Comparison of ENCODE assay signal across 27 cellular contexts in the genomic region with DNA sequence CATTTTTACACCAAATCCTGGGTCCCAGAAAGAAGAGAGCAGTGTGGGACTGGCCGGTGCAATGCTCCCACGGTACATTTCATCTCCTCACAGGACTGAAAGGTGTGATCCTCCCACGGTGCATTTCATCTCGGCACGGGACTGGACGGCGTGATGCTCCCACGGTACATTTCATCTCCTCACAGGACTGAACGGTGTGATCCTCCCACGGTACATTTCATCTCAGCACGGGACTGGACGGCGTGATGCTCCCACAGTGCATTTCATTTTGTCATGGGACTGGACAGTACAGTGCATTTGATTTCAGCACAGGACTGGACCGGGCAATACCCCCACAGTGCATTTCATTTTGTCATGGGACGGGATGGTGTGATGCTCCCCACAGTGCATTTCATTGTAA. TPM values are rescaled to one million over a fixed set of nuclear protein-coding genes. Genes with fewer than 3 reads are reported as not detected.
A peak's percentile ranks its signal among the peaks of the same experiment; 100 is the strongest.
DNase-seq lines count a peak whose midpoint lies in the region; ATAC-seq, FAIRE-seq and TF ChIP-seq lines count a peak whose summit lies in the region.
"Had no signal": no experiment of that assay in that cellular context is flagged by ENCODE, and none has a peak within 500 bp of the region (broad histone marks: within the 10 kb centered on the region; RNA-seq: fewer than 3 reads in every experiment).

No MANE protein-coding gene starts in this region.

- H3K9ac ChIP-seq in HUES48 (ENCODE audit: low read depth, low read length) (no peak overlapping the region), K562 (ENCODE audit: insufficient read depth in 1 of 2, low read depth in 2 of 2, low read length in 2 of 2) (no peak overlapping the region)
- H3K9ac ChIP-seq: KMS-11 had no signal

- TF ChIP-seq CTCF in A549 (IDR thresholded peaks at IDR 0.05) (no peak), K562 (IDR thresholded peaks at IDR 0.05 in 2 of 3, conservative IDR thresholded peaks at IDR 0.05 in 1 of 3; ENCODE audit: insufficient read depth in 2 of 3, low read depth in 1 of 3, low read length in 3 of 3) (no peak), nephron (IDR thresholded peaks at IDR 0.05; ENCODE audit: unreplicated experiment in 3 of 3) (no peak)

- H3K36me3 Mint-ChIP-seq in nephron (ENCODE audit: low read depth): no peaks in the 10 kb centered on the region

- FAIRE-seq in A549 (lab: Jason Lieb, UNC) (no peak), K562 (lab: Jason Lieb, UNC) (no peak)

- 93% methylated on average over 15 of the region's 15 CpGs for WGBS in A549 (ENCODE audit: missing lambda C conversion rate)
- 14% methylated on average over 15 of the region's 15 CpGs for WGBS in K562 (ENCODE audit: insufficient coverage, low coverage, missing lambda C conversion rate)

- no peaks in the 10 kb centered on the region for H3K27me3 Mint-ChIP-seq in nephron (ENCODE audit: low read depth)

- no TSS peak for BruUV-seq in K562 (replicated peaks; lab: Mats Ljungman, UMichigan)

- in situ Hi-C loops in K562 (cut with MboI): no loop called here

- intact Hi-C loops in K562 (cut with micrococcal nuclease): no loop called here

- H3K4me3 ChIP-seq in A549 (no peak overlapping the region), HUES48 (ENCODE audit: low read depth, low read length) (no peak overlapping the region), K562 (no peak overlapping the region)
- H3K4me3 ChIP-seq: HAP-1, SK-N-MC had no signal

- CTCF ChIA-PET in A549 (lab: Yijun Ruan, JAX): interaction anchor here (0.6 to 1.0 kb wide), 4 partner anchors 10 to 146 kb away, joined by 3 read pairs; a partner anchor contains a TSS
- CTCF ChIA-PET in K562 (lab: Yijun Ruan, JAX; ENCODE audit: low intra/inter-chr PET ratio): no interaction called here

- DNase-seq in A549 (ENCODE audit: low read depth in 1 of 2, low spot score in 1 of 2) (no peak), K562 (ENCODE audit: extremely low read depth in 1 of 4, low spot score in 3 of 4) (no peak), iPS-NIHi11 (ENCODE audit: low spot score) (no peak), activated T-cell treated with anti-CD3 and anti-CD28 coated beads for 4 hours (no peak), SKM-1 treated with dmso at 0.1 percent for 144 hours (lab: John Stamatoyannopoulos, UW; ENCODE audit: unreplicated experiment) (no peak)
- DNase-seq: 8988T, AML-193, EL, GF-D8, MV-4-11, NCI-H1105 treated with DMSO at 0.1 percent for 48 hours, NCI-H1694, NCI-H2081, NCI-H2171, NCI-H446, NCI-H526, PC-3, RPMI8226, SHP77 had no signal

- ATAC-seq in A549 (peak; percentile 41 to 55; a peak in 4 of 6 replicates), K562 (no peak; the same call in 1 of the 3 replicates), GM21528 (IDR thresholded peaks at IDR 0.05; ENCODE audit: low FRiP score, unreplicated experiment) (no peak)
- ATAC-seq: PC-3 had no signal

- TF ChIP-seq POLR2A in A549 (IDR thresholded peaks at IDR 0.05; ENCODE audit: low read length) (no peak), K562 (conservative IDR thresholded peaks at IDR 0.05) (no peak)

- no peaks in the 10 kb centered on the region for H4K20me1 ChIP-seq in K562 (replicated peaks; ENCODE audit: control insufficient read depth, insufficient read depth, low read length)

- peak overlapping the region in 2 of 3 experiments; percentile 12 to 24 for H3K27ac Mint-ChIP-seq in nephron
- H3K27ac Mint-ChIP-seq: CD14-positive monocyte had no signal

- H3K4me1 Mint-ChIP-seq in nephron: peaks cover 20% of the 10 kb centered on the region
- H3K4me1 Mint-ChIP-seq: CD14-positive monocyte had no signal

- TF ChIP-seq EP300 in A549 (IDR thresholded peaks at IDR 0.05) (no peak), K562 (IDR thresholded peaks at IDR 0.05; ENCODE audit: low read length) (no peak)

- no peak overlapping the region for H3K4me3 Mint-ChIP-seq in nephron

- POLR2A ChIA-PET in A549 (lab: Yijun Ruan, JAX): interaction anchor here (0.5 kb wide), 1 partner anchor 132 kb away, joined by 4 read pairs; no protein-coding TSS in a partner anchor
- POLR2A ChIA-PET in K562 (lab: Yijun Ruan, JAX): interaction anchor here (0.7 to 1.3 kb wide), 2 partner anchors 14 to 295 kb away, joined by 3 to 4 read pairs; no protein-coding TSS in a partner anchor

- H3K79me2 ChIP-seq in K562 (ENCODE audit: control insufficient read depth, insufficient read depth, low read length): no peaks in the 10 kb centered on the region

- peak overlapping the region; percentile 40 for H2AFZ ChIP-seq in K562 (ENCODE audit: low read depth, low read length)

- H3K36me3 ChIP-seq in HUES48 (ENCODE audit: control insufficient read depth, insufficient read depth, low read length): no peaks in the 10 kb centered on the region
- H3K36me3 ChIP-seq in K562 (ENCODE audit: control insufficient read depth, insufficient read depth, low read length): no peaks in the 10 kb centered on the region
- H3K36me3 ChIP-seq: HAP-1 had no signal

- TF ChIP-seq RAD21 in A549 (conservative IDR thresholded peaks at IDR 0.05 in 1 of 2, IDR thresholded peaks at IDR 0.05 in 1 of 2) (no peak), K562 (CRISPR knock-in tag; conservative IDR thresholded peaks at IDR 0.05 in 1 of 2, IDR thresholded peaks at IDR 0.05 in 1 of 2) (no peak)

- peaks cover 2% of the 10 kb centered on the region; the same call in 1 of the 2 replicates for H3K27me3 ChIP-seq in HUES48 (ENCODE audit: control insufficient read depth, insufficient read depth, low read length)
- H3K27me3 ChIP-seq in K562 (ENCODE audit: control insufficient read depth in 2 of 2, insufficient read depth in 2 of 2, low read length in 2 of 2): peaks cover 16 to 19% of the 10 kb centered on the region in 2 experiments

- H3K4me1 ChIP-seq in A549 (no peaks in the 10 kb centered on the region), HUES48 (ENCODE audit: control insufficient read depth, insufficient read depth, low read length) (peaks cover 21% of the 10 kb centered on the region), K562 (replicated peaks in 1 of 2; ENCODE audit: control insufficient read depth in 2 of 2, insufficient read depth in 2 of 2, low read length in 2 of 2) (no peaks in the 10 kb centered on the region; a peak in 1 of 5 replicates)

- peaks cover 6% of the 10 kb centered on the region for H3K9me3 Mint-ChIP-seq in nephron

- H3K4me2 ChIP-seq in A549: no peak overlapping the region
- H3K4me2 ChIP-seq in K562 (ENCODE audit: insufficient read depth, low read length): no peak overlapping the region
- H3K4me2 ChIP-seq: KMS-11 had no signal

- H3K9me3 ChIP-seq in A549 (no peaks in the 10 kb centered on the region), HUES48 (ENCODE audit: control insufficient read depth, insufficient read depth, low read length) (peaks cover 11% of the 10 kb centered on the region), K562 (replicated peaks; ENCODE audit: control insufficient read depth, insufficient read depth, low read depth, low read length) (peaks cover 3% of the 10 kb centered on the region; the same call in 1 of the 2 replicates)

- no peak overlapping the region for H3K27ac ChIP-seq in A549
- peak overlapping the region; percentile 48 for H3K27ac ChIP-seq in HUES48 (ENCODE audit: low read depth, low read length)
- no peak overlapping the region; the same call in 2 of the 3 replicates for H3K27ac ChIP-seq in K562 (ENCODE audit: extremely low read depth, low read depth, low read length)
- H3K27ac ChIP-seq: KMS-11, SK-N-MC had no signal

- no peaks in the 10 kb centered on the region for H3K9me1 ChIP-seq in K562 (ENCODE audit: control insufficient read depth, insufficient read depth, low read length)

RNA-seq across cellular contexts. Expression of a gene that starts 9.8 kb away (rescaled TPM):
- polyA plus RNA-seq in A549 (2011; rRNA removed) (0.11 and 0.18 TPM in 2 replicates), A549 (2017; fragmentation: RNase III; extraction: RNeasy Plus Mini Kit Qiagen cat#74134 plus additional on column Dnase treatment) (0.08 to 0.26 TPM (median 0.17 TPM) in 3 replicates), K562 (2011; rRNA removed) (not detected in 2 replicates), K562 (2014; fragmentation: Illumina TruSeq; extraction: Trizol) (not detected in 2 replicates), K562 (2014; fragmentation: Nextera tagmentation; extraction: Ambion mirVana) (not detected), K562 (2014; rRNA removed) (not detected in 2 replicates)
- polyA plus RNA-seq in A549 (2012; cell fraction: cytosol; rRNA removed): 0.12 and 0.18 TPM in 2 replicates
- 0.66 and 0.71 TPM in 2 replicates for polyA plus RNA-seq in A549 (2012; cell fraction: nucleus; rRNA removed)
- 0.15 and 0.17 TPM in 2 replicates for polyA minus RNA-seq in A549 (2011; rRNA and poly(A)+ RNA removed)
- not detected in 2 replicates for total RNA-seq in K562 (2011; cell fraction: chromatin; rRNA removed; ENCODE audit: low replicate concordance)
- not detected in 2 replicates for total RNA-seq in K562 (2011; cell fraction: nucleolus; rRNA removed)
- total RNA-seq in K562 (2011; cell fraction: nucleoplasm; rRNA removed): not detected in 2 replicates
- total RNA-seq in K562 (2014; rRNA removed) (not detected in 2 replicates), K562 (2014; rRNA removed; fragmentation: Illumina TruSeq; extraction: Trizol) (not detected in 2 replicates), K562 (2015; rRNA removed; fragmentation: Illumina TruSeq; extraction: Trizol) (not detected in 2 replicates), K562 (2021) (not detected in 2 replicates)
- not detected in 2 replicates for polyA plus RNA-seq in K562 (2011; cell fraction: cytosol; rRNA removed)
- not detected in 2 replicates for polyA plus RNA-seq in K562 (2011; cell fraction: nucleus; rRNA removed)
- 0.05 and 0.24 TPM in 2 replicates for polyA plus RNA-seq in K562 (2012)
- polyA minus RNA-seq in K562 (2011; rRNA and poly(A)+ RNA removed): not detected in 2 replicates
- 3.2 TPM in 1 of 2 replicates, not detected in the other for polyA minus RNA-seq in K562 (2011; cell fraction: cytosol; rRNA and poly(A)+ RNA removed)
- polyA minus RNA-seq in K562 (2011; cell fraction: nucleus; rRNA and poly(A)+ RNA removed): not detected in 2 replicates
- polyA plus RNA-seq: AG04450 had no signal

RNA-seq across cellular contexts. Expression of a gene that starts 13.1 kb away (rescaled TPM):
- polyA plus RNA-seq in A549 (2011; rRNA removed): 181 and 201 TPM in 2 replicates
- 517 and 750 TPM in 2 replicates for polyA plus RNA-seq in A549 (2012; cell fraction: cytosol; rRNA removed)
- polyA plus RNA-seq in A549 (2012; cell fraction: nucleus; rRNA removed): 1,131 and 1,135 TPM in 2 replicates
- polyA plus RNA-seq in A549 (2017; fragmentation: RNase III; extraction: RNeasy Plus Mini Kit Qiagen cat#74134 plus additional on column Dnase treatment): 180 to 196 TPM (median 189 TPM) in 3 replicates
- 107 and 110 TPM in 2 replicates for polyA minus RNA-seq in A549 (2011; rRNA and poly(A)+ RNA removed)
- total RNA-seq in K562 (2011; cell fraction: chromatin; rRNA removed; ENCODE audit: low replicate concordance): 97.7 and 109 TPM in 2 replicates
- 60.3 and 71.7 TPM in 2 replicates for total RNA-seq in K562 (2011; cell fraction: nucleolus; rRNA removed)
- 81.0 and 81.6 TPM in 2 replicates for total RNA-seq in K562 (2011; cell fraction: nucleoplasm; rRNA removed)
- total RNA-seq in K562 (2014; rRNA removed): 121 and 124 TPM in 2 replicates
- total RNA-seq in K562 (2014; rRNA removed; fragmentation: Illumina TruSeq; extraction: Trizol): 147 and 157 TPM in 2 replicates
- 126 and 130 TPM in 2 replicates for total RNA-seq in K562 (2015; rRNA removed; fragmentation: Illumina TruSeq; extraction: Trizol)
- 133 and 139 TPM in 2 replicates for total RNA-seq in K562 (2021)
- 128 and 171 TPM in 2 replicates for polyA plus RNA-seq in K562 (2011; rRNA removed)
- polyA plus RNA-seq in K562 (2011; cell fraction: cytosol; rRNA removed): 101 and 105 TPM in 2 replicates
- polyA plus RNA-seq in K562 (2011; cell fraction: nucleus; rRNA removed): 68.0 and 84.5 TPM in 2 replicates
- polyA plus RNA-seq in K562 (2012): 86.7 and 168 TPM in 2 replicates
- 127 and 131 TPM in 2 replicates for polyA plus RNA-seq in K562 (2014; fragmentation: Illumina TruSeq; extraction: Trizol)
- 10 to 100 TPM; 62.7 to 67.0 TPM for polyA plus RNA-seq in K562 (2014; fragmentation: Nextera tagmentation; extraction: Ambion mirVana)
- 103 and 134 TPM in 2 replicates for polyA plus RNA-seq in K562 (2014; rRNA removed)
- 114 and 154 TPM in 2 replicates for polyA minus RNA-seq in K562 (2011; rRNA and poly(A)+ RNA removed)
- polyA minus RNA-seq in K562 (2011; cell fraction: cytosol; rRNA and poly(A)+ RNA removed): 63.1 and 74.0 TPM in 2 replicates
- polyA minus RNA-seq in K562 (2011; cell fraction: nucleus; rRNA and poly(A)+ RNA removed): 27.3 and 35.1 TPM in 2 replicates

RNA-seq across cellular contexts. Expression of a gene that starts 58.6 kb away (rescaled TPM):
- polyA plus RNA-seq in A549 (2011; rRNA removed): 5.7 and 9.5 TPM in 2 replicates
- 15.9 and 22.2 TPM in 2 replicates for polyA plus RNA-seq in A549 (2012; cell fraction: cytosol; rRNA removed)
- polyA plus RNA-seq in A549 (2012; cell fraction: nucleus; rRNA removed): 141 and 171 TPM in 2 replicates
- 36.5 to 48.2 TPM (median 47.4 TPM) in 3 replicates for polyA plus RNA-seq in A549 (2017; fragmentation: RNase III; extraction: RNeasy Plus Mini Kit Qiagen cat#74134 plus additional on column Dnase treatment)
- polyA minus RNA-seq in A549 (2011; rRNA and poly(A)+ RNA removed): 6.0 and 9.8 TPM in 2 replicates
- total RNA-seq in K562 (2011; cell fraction: chromatin; rRNA removed; ENCODE audit: low replicate concordance): 7.6 and 18.3 TPM in 2 replicates
- 11.8 and 20.2 TPM in 2 replicates for total RNA-seq in K562 (2011; cell fraction: nucleolus; rRNA removed)
- total RNA-seq in K562 (2011; cell fraction: nucleoplasm; rRNA removed): 9.5 and 13.4 TPM in 2 replicates
- 6.1 and 6.4 TPM in 2 replicates for total RNA-seq in K562 (2014; rRNA removed)
- 1.1 and 1.2 TPM in 2 replicates for total RNA-seq in K562 (2014; rRNA removed; fragmentation: Illumina TruSeq; extraction: Trizol)
- total RNA-seq in K562 (2015; rRNA removed; fragmentation: Illumina TruSeq; extraction: Trizol): 1.0 and 1.5 TPM in 2 replicates
- total RNA-seq in K562 (2021): 3.8 and 4.0 TPM in 2 replicates
- polyA plus RNA-seq in K562 (2011; rRNA removed): 1.7 and 2.6 TPM in 2 replicates
- polyA plus RNA-seq in K562 (2011; cell fraction: cytosol; rRNA removed): 2.3 and 5.6 TPM in 2 replicates
- 14.5 and 29.7 TPM in 2 replicates for polyA plus RNA-seq in K562 (2011; cell fraction: nucleus; rRNA removed)
- polyA plus RNA-seq in K562 (2012): 2.5 and 7.0 TPM in 2 replicates
- 1.9 TPM in 2 replicates for polyA plus RNA-seq in K562 (2014; fragmentation: Illumina TruSeq; extraction: Trizol)
- under 1 TPM; 0.15 to 0.87 TPM for polyA plus RNA-seq in K562 (2014; fragmentation: Nextera tagmentation; extraction: Ambion mirVana)
- polyA plus RNA-seq in K562 (2014; rRNA removed): 5.8 and 6.0 TPM in 2 replicates
- polyA minus RNA-seq in K562 (2011; rRNA and poly(A)+ RNA removed): 0.57 and 0.63 TPM in 2 replicates
- 1.3 and 1.6 TPM in 2 replicates for polyA minus RNA-seq in K562 (2011; cell fraction: cytosol; rRNA and poly(A)+ RNA removed)
- polyA minus RNA-seq in K562 (2011; cell fraction: nucleus; rRNA and poly(A)+ RNA removed): 6.2 and 6.9 TPM in 2 replicates

Comparison
In these comparisons a context has a peak if more than half of its experiments do, and no peak if none do; other contexts are left out.
1. ATAC-seq: peak in A549 (2 of 2); none in K562 (single experiment) and GM21528 (single experiment).